ENCODE assay signal across 11 cellular contexts in genomic region chr11:68340784-68341556, GRCh38. TPM values are rescaled to one million over a fixed set of nuclear protein-coding genes. Genes with fewer than 3 reads are reported as not detected.
A peak's percentile ranks its signal among the peaks of the same experiment; 100 is the strongest.
DNase-seq lines count a peak whose midpoint lies in the region; ATAC-seq, FAIRE-seq and TF ChIP-seq lines count a peak whose summit lies in the region.
"Had no signal": no experiment of that assay in that cellular context is flagged by ENCODE, and none has a peak within 500 bp of the region (broad histone marks: within the 10 kb centered on the region; RNA-seq: fewer than 3 reads in every experiment).

No MANE protein-coding gene starts in this region.

- ATAC-seq in thoracic aorta (ENCODE audit: insufficient number of reproducible peaks, low FRiP score, low read depth): no peak
- no peak for ATAC-seq in HG02763 (IDR thresholded peaks at IDR 0.05; ENCODE audit: unreplicated experiment)

- DNase-seq in activated naive CD4-positive, alpha-beta T cell treated with Interleukin-2 at 50 U/mL for 16 hours: peak; percentile 13
- no peak for DNase-seq in activated naive CD4-positive, alpha-beta T cell treated with anti-CD3 and anti-CD28 coated beads, Interleukin-2, amount 50 U/mL, for 16 hours
- DNase-seq in SW480 (ENCODE audit: low spot score) (peak; percentile 73), esophagus squamous epithelium (lab: John Stamatoyannopoulos, UW) (no peak), thoracic aorta (ENCODE audit: low spot score) (peak; percentile 37), mesenteric fat pad (ENCODE audit: low spot score) (no peak), small intestine (no peak)
- DNase-seq: NCI-H446 treated with DMSO at 0.1 percent for 48 hours; stimulated activated CD8-positive, alpha-beta memory T cell treated with anti-CD3 and anti-CD28 coated beads, Interleukin-4, amount 100 ng/mL, for 48 hours had no signal

- no peaks in the 10 kb centered on the region for H3K36me3 ChIP-seq in esophagus squamous epithelium
- no peaks in the 10 kb centered on the region for H3K36me3 ChIP-seq in thoracic aorta
- H3K36me3 ChIP-seq in small intestine (ENCODE audit: control insufficient read depth in 2 of 2, insufficient read depth in 2 of 2, low read length in 2 of 2): no peaks in the 10 kb centered on the region
- H3K36me3 ChIP-seq: SJSA1 had no signal

- no peaks in the 10 kb centered on the region for H3K27me3 ChIP-seq in esophagus squamous epithelium
- H3K27me3 ChIP-seq in thoracic aorta (replicated peaks; ENCODE audit: insufficient read depth): no peaks in the 10 kb centered on the region
- no peaks in the 10 kb centered on the region for H3K27me3 ChIP-seq in small intestine (ENCODE audit: control insufficient read depth in 2 of 2, insufficient read depth in 2 of 2, low read length in 2 of 2)
- H3K27me3 ChIP-seq: SJSA1 had no signal

- TF ChIP-seq POLR2A in esophagus squamous epithelium (IDR thresholded peaks at IDR 0.05): no peak

- FAIRE-seq in small intestine (lab: Jason Lieb, UNC): no peak

- TF ChIP-seq CTCF in esophagus squamous epithelium (IDR thresholded peaks at IDR 0.05): no peak
- TF ChIP-seq CTCF in thoracic aorta (IDR thresholded peaks at IDR 0.05): no peak

- H3K9me3 ChIP-seq in esophagus squamous epithelium (no peaks in the 10 kb centered on the region), thoracic aorta (no peaks in the 10 kb centered on the region), small intestine (ENCODE audit: control insufficient read depth, low read depth) (no peaks in the 10 kb centered on the region)
- H3K9me3 ChIP-seq: SJSA1 had no signal

- 31 to 54% methylated on average over 12 to 13 of the region's 15 CpGs for WGBS in esophagus squamous epithelium, 2 donors
- WGBS in small intestine, 3 donors: 62 to 67% (median 62%) methylated on average over 15 of the region's 15 CpGs

- H3K4me3 ChIP-seq in esophagus squamous epithelium (no peak overlapping the region), thoracic aorta (peak overlapping the region; percentile 51), small intestine (ENCODE audit: low read depth in 1 of 2, low read length in 2 of 2) (no peak overlapping the region)
- H3K4me3 ChIP-seq: SJSA1 had no signal

- intact Hi-C loops in esophagus squamous epithelium (cut with DNase I): no loop called here

- H3K4me1 ChIP-seq in esophagus squamous epithelium (peaks cover 51 to 88% (median 70%) of the 10 kb centered on the region in 3 donors), thoracic aorta (ENCODE audit: control insufficient read depth in 1 of 2, low read depth in 2 of 2) (peaks cover 36 to 76% of the 10 kb centered on the region in 2 donors), small intestine (ENCODE audit: control insufficient read depth in 2 of 2, insufficient read depth in 1 of 2, low read depth in 1 of 2, low read length in 1 of 2) (peaks cover 2 to 10% of the 10 kb centered on the region in 2 donors)

- H3K27ac ChIP-seq in esophagus squamous epithelium (peak overlapping the region; percentile 86 to 88 (median 88)), thoracic aorta (peak overlapping the region; percentile 76 to 88), small intestine (ENCODE audit: low read depth in 1 of 2, low read length in 1 of 2) (no peak overlapping the region)
- H3K27ac ChIP-seq: SJSA1 had no signal

RNA-seq across cellular contexts. Expression of gene LRP5, which starts 28.6 kb away (rescaled TPM):
- total RNA-seq in esophagus squamous epithelium (10 to 100 TPM; 13.7 to 24.0 (median 20.9) TPM), thoracic aorta (10 to 100 TPM; 67.2 to 99.1 TPM), mesenteric fat pad (59.9 TPM)
- polyA plus RNA-seq in small intestine: 10 to 100 TPM; 39.7 to 84.1 (median 72.8) TPM

Comparison
In these comparisons a context has a peak if more than half of its experiments do, and no peak if none do; other contexts are left out.
1. DNase-seq: peak in activated naive CD4-positive, alpha-beta T cell treated with Interleukin-2 at 50 U/mL for 16 hours (single experiment), SW480 (single experiment) and thoracic aorta (single experiment); none in activated naive CD4-positive, alpha-beta T cell treated with anti-CD3 and anti-CD28 coated beads, Interleukin-2, amount 50 U/mL, for 16 hours (single experiment), esophagus squamous epithelium (single experiment), mesenteric fat pad (single experiment) and small intestine (single experiment).
2. H3K27ac ChIP-seq: peak in esophagus squamous epithelium (4 of 4) and thoracic aorta (2 of 2); none in small intestine (0 of 2).